ENCODE assay signal across 1 cellular context in genomic region chr12:101924647-101925046, GRCh38.
TF ChIP-seq lines count a peak whose summit lies in the region.

No MANE protein-coding gene starts in this region.

TF ChIP-seq in H1, 55 proteins besides CTCF, POLR2A, EP300 and RAD21:
- TF ChIP-seq RNF2 (IDR thresholded peaks at IDR 0.05; ENCODE audit: borderline replicate concordance, low read depth, low read length, missing control alignments, poor library complexity, severe bottlenecking) (no peak), BRCA1 (IDR thresholded peaks at IDR 0.05; ENCODE audit: low read depth, low read length) (no peak), EGR1 (IDR thresholded peaks at IDR 0.05; ENCODE audit: borderline replicate concordance, low read depth, low read length) (no peak)
- TF ChIP-seq, protein P1, sequence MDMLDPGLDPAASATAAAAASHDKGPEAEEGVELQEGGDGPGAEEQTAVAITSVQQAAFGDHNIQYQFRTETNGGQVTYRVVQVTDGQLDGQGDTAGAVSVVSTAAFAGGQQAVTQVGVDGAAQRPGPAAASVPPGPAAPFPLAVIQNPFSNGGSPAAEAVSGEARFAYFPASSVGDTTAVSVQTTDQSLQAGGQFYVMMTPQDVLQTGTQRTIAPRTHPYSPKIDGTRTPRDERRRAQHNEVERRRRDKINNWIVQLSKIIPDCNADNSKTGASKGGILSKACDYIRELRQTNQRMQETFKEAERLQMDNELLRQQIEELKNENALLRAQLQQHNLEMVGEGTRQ (IDR thresholded peaks at IDR 0.05; ENCODE audit: low read length), result peak; percentile 71
